In the genomic region with DNA sequence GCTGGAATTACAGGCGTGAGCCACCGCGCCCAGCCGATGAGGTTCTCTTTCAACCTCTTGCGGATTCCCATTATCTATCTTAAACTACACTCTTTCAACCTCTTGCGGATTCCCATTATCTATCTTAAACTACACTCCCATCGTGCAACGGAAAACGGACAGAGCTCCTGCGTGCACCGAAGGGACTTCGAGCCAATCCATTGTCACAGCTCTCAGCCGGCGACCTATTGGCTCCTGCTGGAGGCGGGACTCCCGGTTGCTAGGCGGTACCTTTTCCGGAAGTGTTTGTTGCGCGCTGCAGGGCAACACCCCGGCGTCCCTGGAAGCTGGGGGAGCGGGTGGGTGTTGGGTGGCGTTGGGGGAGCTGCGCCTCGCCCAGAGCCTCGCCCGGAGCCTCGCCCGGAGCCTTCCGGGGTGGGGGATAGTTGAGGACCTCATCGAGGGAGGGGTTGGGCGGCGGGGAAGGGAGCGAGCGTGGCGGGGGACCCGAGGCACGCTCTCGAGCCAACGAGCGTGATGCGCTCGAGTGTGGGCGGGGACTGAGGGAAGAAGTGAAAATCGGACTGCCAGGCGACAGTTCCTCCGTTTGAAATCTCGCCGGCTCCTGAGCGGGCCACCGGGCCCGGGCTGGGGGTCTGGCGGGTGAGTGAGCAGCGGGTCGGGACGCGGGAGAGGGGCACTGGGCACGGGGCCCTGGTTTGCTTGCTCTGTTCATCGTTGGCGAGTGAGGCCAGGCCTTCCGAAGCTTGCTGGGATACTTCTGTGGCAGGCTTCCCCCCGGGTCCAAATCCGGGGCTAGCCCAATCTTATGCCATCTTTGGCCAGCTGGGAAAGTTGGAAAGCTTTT, we compare ENCODE assay signal across 8 cellular contexts.
DNase-seq lines count a peak whose midpoint lies in the region; ATAC-seq and TF ChIP-seq lines count a peak whose summit lies in the region.

A gene (plus strand): TSS at position 288 of the 847 bp plus-strand sequence. CDS start 10,733 bp downstream, outside the sequence.

- peak; percentile 96 for ATAC-seq in GM19025 (IDR thresholded peaks at IDR 0.05; ENCODE audit: low read depth, unreplicated experiment)
- peak; percentile 92 for ATAC-seq in HG03342 (IDR thresholded peaks at IDR 0.05; ENCODE audit: unreplicated experiment)

- H3K4me3 ChIP-seq in AG09309 (ENCODE audit: control insufficient read depth, low read depth, low read length) = peak within 1 kb of the TSS; percentile 78

- DNase-seq in AG09309 (ENCODE audit: low read depth) = peak; percentile 88
- DNase-seq in NCI-H446 (lab: John Stamatoyannopoulos, UW) = peak; percentile 87 to 96
- DNase-seq in activated CD4-positive, CD25-positive, alpha-beta regulatory T cell treated with anti-CD3 and anti-CD28 coated beads, Interleukin-2, amount 50 U/mL, for 16 hours (ENCODE audit: low read depth, low spot score) = peak; percentile 89
- peak; percentile 98 for DNase-seq in cerebellar cortex (ENCODE audit: low spot score)
- DNase-seq in islet precursor cell = peak; percentile 98
- peak; percentile 87 to 93 (median 90) for DNase-seq in stimulated activated CD4-positive, alpha-beta T cell treated with anti-CD3 and anti-CD28 coated beads, Interleukin-12 subunit alpha, Interleukin-12 subunit beta, amount 100 ng/mL, for 48 hours (ENCODE audit: low read depth in 2 of 3, low spot score in 1 of 3)

- no peak for TF ChIP-seq CTCF in AG09309 (IDR thresholded peaks at IDR 0.05; ENCODE audit: control insufficient read depth, insufficient read depth, low read depth, low read length, missing control alignments)

Comparison
In these comparisons a context has a peak if more than half of its experiments do, and no peak if none do; other contexts are left out.
1. Peak in every context shown above with its lines: DNase-seq, ATAC-seq and H3K4me3 ChIP-seq.